Comparison of ENCODE assay signal across 17 cellular contexts in the genomic region with DNA sequence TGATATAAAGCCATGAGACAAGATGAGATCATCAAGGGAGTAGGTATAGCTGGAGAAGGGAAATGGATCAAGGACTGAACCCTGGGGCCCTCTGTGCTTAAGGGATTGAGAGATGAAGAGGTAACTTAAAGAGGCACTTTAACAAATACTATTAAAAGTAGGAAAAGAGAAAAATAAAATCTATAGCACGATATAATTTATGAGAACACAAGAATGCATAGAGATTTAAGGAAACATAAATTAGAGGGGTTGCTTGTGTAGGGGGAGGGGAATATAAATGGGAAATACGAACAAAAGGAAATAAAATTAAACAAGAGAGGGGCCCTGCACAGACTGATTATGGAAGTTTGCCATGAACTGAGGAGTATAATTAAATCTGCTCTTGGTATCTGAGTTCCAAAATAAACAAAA. TPM values are rescaled to one million over a fixed set of nuclear protein-coding genes. Genes with fewer than 3 reads are reported as not detected.
"Had no signal": no experiment of that assay in that cellular context is flagged by ENCODE, and none has a peak within 500 bp of the region (broad histone marks: within the 10 kb centered on the region; RNA-seq: fewer than 3 reads in every experiment).

No MANE protein-coding gene starts in this region.

- H3K4me3 Mint-ChIP-seq: activated B cell treated with CpG ODN at 0.5 μM for 24 hours; activated CD4-positive, alpha-beta T cell treated with anti-CD3 and anti-CD28 coated beads, Interleukin-2, amount 10 ng/mL, durations not matched to agents 7 days and 5 days; activated naive CD4-positive, alpha-beta T cell treated with anti-CD3 and anti-CD28 coated beads for 36 hours; activated T-helper 17 cell treated with anti-CD3 and anti-CD28 coated beads, Interleukin-2, amount 50 U/mL, for 72 hours; central memory CD8-positive, alpha-beta T cell; memory B cell; nephron progenitor cell had no signal

- H3K27ac ChIP-seq: body of pancreas, esophagus squamous epithelium had no signal

- H3K27ac Mint-ChIP-seq: activated B cell treated with CpG ODN at 0.5 μM for 24 hours; activated naive CD4-positive, alpha-beta T cell treated with anti-CD3 and anti-CD28 coated beads for 36 hours; activated T-helper 17 cell treated with anti-CD3 and anti-CD28 coated beads, Interleukin-2, amount 50 U/mL, for 72 hours; memory B cell; nephron progenitor cell had no signal

- H3K36me3 ChIP-seq: adrenal gland, esophagus squamous epithelium had no signal

- H3K4me3 ChIP-seq: adrenal gland, body of pancreas, esophagus squamous epithelium had no signal

- DNase-seq: activated B cell treated with CpG ODN at 0.5 μM for 24 hours; activated CD4-positive, alpha-beta T cell treated with anti-CD3 and anti-CD28 coated beads, Interleukin-2, amount 10 ng/mL, durations not matched to agents 7 days and 5 days; activated CD8-positive, alpha-beta memory T cell treated with anti-CD3 and anti-CD28 coated beads for 24 hours; activated naive CD4-positive, alpha-beta T cell treated with anti-CD3 and anti-CD28 coated beads for 36 hours; activated T-cell treated with anti-CD3 and anti-CD28 coated beads for 4 hours; adrenal gland; body of pancreas; esophagus squamous epithelium; head of caudate nucleus; left colon; nephron progenitor cell; stimulated activated CD4-positive, alpha-beta T cell treated with anti-CD3 and anti-CD28 coated beads, Interleukin-4, amount 100 ng/mL, for 1 hour; stimulated activated CD8-positive, alpha-beta memory T cell treated with anti-CD3 and anti-CD28 coated beads, Interleukin-4, amount 100 ng/mL, for 48 hours; stimulated activated naive CD8-positive, alpha-beta T cell treated with anti-CD3 and anti-CD28 coated beads, Interleukin-15, Interleukin-2, amounts not matched to agents 100 U/mL and 50 U/mL, for 24 hours had no signal

- H3K27me3 ChIP-seq: adrenal gland, body of pancreas, esophagus squamous epithelium had no signal

- H3K4me1 ChIP-seq: body of pancreas had no signal

- ATAC-seq: activated T-helper 17 cell treated with anti-CD3 and anti-CD28 coated beads, Interleukin-2, amount 50 U/mL, for 72 hours; body of pancreas; left colon; stimulated activated naive CD8-positive, alpha-beta T cell treated with anti-CD3 and anti-CD28 coated beads, Interleukin-15, Interleukin-2, amounts not matched to agents 100 U/mL and 50 U/mL, for 24 hours had no signal

- H3K9me3 Mint-ChIP-seq: activated B cell treated with CpG ODN at 0.5 μM for 24 hours; activated CD4-positive, alpha-beta T cell treated with anti-CD3 and anti-CD28 coated beads, Interleukin-2, amount 10 ng/mL, durations not matched to agents 7 days and 5 days; activated naive CD4-positive, alpha-beta T cell treated with anti-CD3 and anti-CD28 coated beads for 36 hours; activated T-helper 17 cell treated with anti-CD3 and anti-CD28 coated beads, Interleukin-2, amount 50 U/mL, for 72 hours; central memory CD8-positive, alpha-beta T cell; memory B cell; nephron progenitor cell had no signal

- H3K36me3 Mint-ChIP-seq: memory B cell had no signal

- H3K4me1 Mint-ChIP-seq: activated CD4-positive, alpha-beta T cell treated with anti-CD3 and anti-CD28 coated beads, Interleukin-2, amount 10 ng/mL, durations not matched to agents 7 days and 5 days; activated T-helper 17 cell treated with anti-CD3 and anti-CD28 coated beads, Interleukin-2, amount 50 U/mL, for 72 hours; central memory CD8-positive, alpha-beta T cell had no signal

- H3K9me3 ChIP-seq: body of pancreas, esophagus squamous epithelium had no signal

- H3K27me3 Mint-ChIP-seq: activated B cell treated with CpG ODN at 0.5 μM for 24 hours; activated T-helper 17 cell treated with anti-CD3 and anti-CD28 coated beads, Interleukin-2, amount 50 U/mL, for 72 hours; central memory CD8-positive, alpha-beta T cell; memory B cell had no signal

RNA-seq across cellular contexts. Expression of a gene that starts 15.6 kb away (rescaled TPM):
- total RNA-seq: activated naive CD4-positive, alpha-beta T cell treated with anti-CD3 and anti-CD28 coated beads for 36 hours; activated T-helper 17 cell treated with anti-CD3 and anti-CD28 coated beads, Interleukin-2, amount 50 U/mL, for 72 hours had no signal
